Comparison of ENCODE assay signal across 8 cellular contexts in genomic region chr11:46119053-46119351, GRCh38. TPM values are rescaled to one million over a fixed set of nuclear protein-coding genes. Genes with fewer than 3 reads are reported as not detected.
A peak's percentile ranks its signal among the peaks of the same experiment; 100 is the strongest.
DNase-seq lines count a peak whose midpoint lies in the region; ATAC-seq and TF ChIP-seq lines count a peak whose summit lies in the region.

No MANE protein-coding gene starts in this region.

- H3K9ac ChIP-seq in neural progenitor cell, result no peak overlapping the region

- H3F3A ChIP-seq in neural progenitor cell (ENCODE audit: low read depth), result peaks cover 43% of the 10 kb centered on the region

- H3K27me3 Mint-ChIP-seq in CD4-positive, alpha-beta T cell, result peaks cover 4% of the 10 kb centered on the region
- H3K27me3 Mint-ChIP-seq in neural progenitor cell (ENCODE audit: insufficient read depth, low read depth), result peaks cover 6% of the 10 kb centered on the region

- H3K9me3 Mint-ChIP-seq in CD4-positive, alpha-beta T cell, result no peaks in the 10 kb centered on the region
- no peaks in the 10 kb centered on the region for H3K9me3 Mint-ChIP-seq in neural progenitor cell

- H3K4me3 ChIP-seq in MG63 (peak overlapping the region; percentile 61), ectodermal cell (ENCODE audit: insufficient read depth, low read depth, low read length) (peak overlapping the region; percentile 54), neural progenitor cell (peak overlapping the region; percentile 85)

- POLR2A ChIA-PET in CD4-positive, alpha-beta T cell (lab: Charles Lee), result interaction anchor here (1.0 kb wide), 2 partner anchors 14 to 124 kb away, joined by 3 to 5 read pairs; no protein-coding TSS in a partner anchor

- H4K20me1 ChIP-seq in neural progenitor cell (ENCODE audit: low read depth), result peaks cover 48% of the 10 kb centered on the region

- H3K27ac ChIP-seq in CD4-positive, alpha-beta T cell (ENCODE audit: low read depth, low read length), result peak overlapping the region; percentile 86
- H3K27ac ChIP-seq in ectodermal cell (ENCODE audit: insufficient read depth, low read depth, low read length, poor library complexity, severe bottlenecking), result no peak overlapping the region
- no peak overlapping the region for H3K27ac ChIP-seq in neural progenitor cell

- TF ChIP-seq CTCF in CD4-positive, alpha-beta T cell (IDR thresholded peaks at IDR 0.05), result no peak
- TF ChIP-seq CTCF in neural progenitor cell (IDR thresholded peaks at IDR 0.05) (no peak), GM10266 (IDR thresholded peaks at IDR 0.05; ENCODE audit: control insufficient read depth, insufficient read depth, low read depth, missing control alignments) (no peak)

- H3K4me2 ChIP-seq in neural progenitor cell, result peak overlapping the region; percentile 88

- CTCF ChIA-PET in CD4-positive, alpha-beta T cell (lab: Charles Lee), result interaction anchor here (0.6 kb wide), 1 partner anchor 28 kb away, joined by 4 read pairs; no protein-coding TSS in a partner anchor

- H3K79me2 ChIP-seq in neural progenitor cell (ENCODE audit: low read depth), result peaks cover 77% of the 10 kb centered on the region

- H3K4me3 Mint-ChIP-seq in CD4-positive, alpha-beta T cell, result peak overlapping the region; percentile 96
- H3K4me3 Mint-ChIP-seq in neural progenitor cell, result peak overlapping the region; percentile 90

- no peaks in the 10 kb centered on the region for H3K4me1 ChIP-seq in ectodermal cell (ENCODE audit: control insufficient read depth, insufficient read depth, low read length)
- H3K4me1 ChIP-seq in neural progenitor cell, result peaks cover 29% of the 10 kb centered on the region

- in situ Hi-C loops in ACHN (cut with HindIII; ENCODE audit: low pct_ligation_motif_present, low pct_unique_long_range_greater_than_20kb, low sequenced_read_pairs), result no loop called here

- WGBS in ectodermal cell, 2 experiments, result 7 to 20% methylated on average over 3 of the region's 3 CpGs

- no peak for DNase-seq in CD4-positive, alpha-beta T cell
- DNase-seq in MG63 (no peak), neural progenitor cell (ENCODE audit: low spot score) (no peak), ACHN (no peak), GM10266 (ENCODE audit: extremely low spot score) (no peak)
- no peak for DNase-seq in activated effector memory CD4-positive, alpha-beta T cell treated with anti-CD3 and anti-CD28 coated beads, Interleukin-2, amount 50 U/mL, for 16 hours
- DNase-seq in effector CD8-positive, alpha-beta T cell (lab: John Stamatoyannopoulos, UW), result no peak

- no peaks in the 10 kb centered on the region for H3K9me3 ChIP-seq in CD4-positive, alpha-beta T cell (ENCODE audit: control insufficient read depth, low read length)
- H3K9me3 ChIP-seq in MG63, result no peaks in the 10 kb centered on the region
- no peaks in the 10 kb centered on the region for H3K9me3 ChIP-seq in ectodermal cell (ENCODE audit: control insufficient read depth, low read length)
- H3K9me3 ChIP-seq in neural progenitor cell (ENCODE audit: low read depth), result no peaks in the 10 kb centered on the region

- H3K27ac Mint-ChIP-seq in CD4-positive, alpha-beta T cell, result peak overlapping the region; percentile 85
- H3K27ac Mint-ChIP-seq in neural progenitor cell, result peak overlapping the region; percentile 55

- H3K27me3 ChIP-seq in CD4-positive, alpha-beta T cell (ENCODE audit: control insufficient read depth, insufficient read depth, low read length), result no peaks in the 10 kb centered on the region
- H3K27me3 ChIP-seq in MG63 (no peaks in the 10 kb centered on the region), ectodermal cell (ENCODE audit: control insufficient read depth, insufficient read depth, low read length, poor library complexity, severe bottlenecking) (no peaks in the 10 kb centered on the region), neural progenitor cell (no peaks in the 10 kb centered on the region)

- intact Hi-C loops in CD4-positive, alpha-beta T cell (cut with DNase I, micrococcal nuclease), result loop anchor here (2.0 to 10.0 kb wide), 3 partner anchors 18 to 1306 kb away; partner anchors contain the start of gene PSMC3 (in 1 of the 2)

- H3K36me3 ChIP-seq in MG63 (no peaks in the 10 kb centered on the region; the same call in 1 of the 2 replicates), ectodermal cell (ENCODE audit: control insufficient read depth, insufficient read depth, low read length) (no peaks in the 10 kb centered on the region), neural progenitor cell (no peaks in the 10 kb centered on the region)

- peaks cover 22% of the 10 kb centered on the region for H3K36me3 Mint-ChIP-seq in CD4-positive, alpha-beta T cell (ENCODE audit: low read depth)
- no peaks in the 10 kb centered on the region for H3K36me3 Mint-ChIP-seq in neural progenitor cell

- ATAC-seq in CD4-positive, alpha-beta T cell (ENCODE audit: poor library complexity), result no peak

- peaks cover 58% of the 10 kb centered on the region for H3K4me1 Mint-ChIP-seq in CD4-positive, alpha-beta T cell (ENCODE audit: low read depth)
- H3K4me1 Mint-ChIP-seq in neural progenitor cell, result peaks cover 43% of the 10 kb centered on the region

- no peak overlapping the region for H2AFZ ChIP-seq in neural progenitor cell (replicated peaks)

RNA-seq across cellular contexts. Expression of gene PHF21A, which starts 2.3 kb away (rescaled TPM):
- total RNA-seq in CD4-positive, alpha-beta T cell, result 10 to 100 TPM; 59.5 to 66.2 TPM
- 2.0 and 79.2 TPM in 2 replicates for total RNA-seq in MG63 (2014; rRNA removed; shearing (Covaris generic); ENCODE audit: low replicate concordance)
- 58.4 TPM for polyA plus RNA-seq in ectodermal cell (2013, experiment 1 of 4)
- polyA plus RNA-seq in ectodermal cell (2013, experiment 2 of 4), result 52.2 TPM
- polyA plus RNA-seq in ectodermal cell (2013, experiment 3 of 4), result 41.4 TPM
- 47.8 TPM for polyA plus RNA-seq in ectodermal cell (2013, experiment 4 of 4)
- total RNA-seq in neural progenitor cell (ENCODE audit: low replicate concordance), result 33.9 and 49.6 TPM in 2 replicates
